ENCODE assay signal across 9 cellular contexts in genomic region chr16:68644715-68645493, GRCh38. TPM values are rescaled to one million over a fixed set of nuclear protein-coding genes. Genes with fewer than 3 reads are reported as not detected.
A peak's percentile ranks its signal among the peaks of the same experiment; 100 is the strongest.
DNase-seq lines count a peak whose midpoint lies in the region; ATAC-seq, FAIRE-seq and TF ChIP-seq lines count a peak whose summit lies in the region.
"Had no signal": no experiment of that assay in that cellular context is flagged by ENCODE, and none has a peak within 500 bp of the region (broad histone marks: within the 10 kb centered on the region; RNA-seq: fewer than 3 reads in every experiment).

Gene CDH3 (plus strand): TSS chr16:68645310. CDS start chr16:68645380, 70 bp downstream.

- peaks cover 42% of the 10 kb centered on the region for H3K4me1 Mint-ChIP-seq in neural crest cell

- H3K27ac ChIP-seq in RWPE1 (peak within 1 kb of the TSS; percentile 82), H1 (ENCODE audit: low read depth, low read length) (peak within 1 kb of the TSS; percentile 46)

- no peak for TF ChIP-seq RAD21 in H1 (IDR thresholded peaks at IDR 0.05 in 1 of 2, conservative IDR thresholded peaks at IDR 0.05 in 1 of 2; ENCODE audit: low read depth in 2 of 2, low read length in 2 of 2)

- H3K9me3 Mint-ChIP-seq in neural crest cell = no peaks in the 10 kb centered on the region

- H2BK120ac ChIP-seq in H1 (replicated peaks; ENCODE audit: low read depth, low read length) = no peak within 1 kb of the TSS

- H3K4me3 Mint-ChIP-seq in neural crest cell = peak within 1 kb of the TSS; percentile 89

- POLR2A ChIA-PET in RWPE1 (lab: Yijun Ruan, JAX; ENCODE audit: low non-redundant PET) = interaction anchor here (0.8 to 1.4 kb wide), 3 partner anchors 9 to 20 kb away, joined by 4 to 10 read pairs (median 6); no protein-coding TSS in a partner anchor
- POLR2A ChIA-PET in H1 (lab: Charles Lee; ENCODE audit: partially characterized antibody) = interaction anchor here (0.6 to 7.7 kb wide), 21 partner anchors 11 to 685 kb away, joined by 3 to 81 read pairs (median 4); no protein-coding TSS in a partner anchor

- peaks cover 9 to 19% (median 14%) of the 10 kb centered on the region in 4 experiments for H3K4me1 ChIP-seq in H1 (replicated peaks in 1 of 4; ENCODE audit: control insufficient read depth in 3 of 4, insufficient read depth in 4 of 4, low read length in 3 of 4)

- peaks cover 6% of the 10 kb centered on the region; the same call in 1 of the 2 replicates for H3K79me1 ChIP-seq in H1 (ENCODE audit: low read depth, low read length)

- H3K23me2 ChIP-seq in H1 (ENCODE audit: low read depth, low read length) = peaks cover 17% of the 10 kb centered on the region

- no peak for TF ChIP-seq CTCF in RWPE1 (conservative IDR thresholded peaks at IDR 0.05; ENCODE audit: low read depth)
- TF ChIP-seq CTCF in H1 (IDR thresholded peaks at IDR 0.05; ENCODE audit: control extremely low read depth in 1 of 3, insufficient read depth in 1 of 3, low read depth in 1 of 3, low read length in 3 of 3) = no peak
- no peak for TF ChIP-seq CTCF in neural crest cell (conservative IDR thresholded peaks at IDR 0.05)

- peaks cover 25% of the 10 kb centered on the region for H3K27me3 Mint-ChIP-seq in neural crest cell (ENCODE audit: low read depth)

- peak within 1 kb of the TSS; percentile 87; the same call in 1 of the 2 replicates for H2BK5ac ChIP-seq in H1 (ENCODE audit: low read depth, low read length)

- H3K56ac ChIP-seq in H1 (replicated peaks; ENCODE audit: insufficient read length, low read depth, low read length) = peak within 1 kb of the TSS; percentile 77

- FAIRE-seq in H1 (lab: Jason Lieb, UNC) (peak; percentile 78), GM19239 (lab: Jason Lieb, UNC) (no peak)
- FAIRE-seq: GM18507 had no signal

- peak within 1 kb of the TSS; percentile 69 for H4K91ac ChIP-seq in H1 (replicated peaks; ENCODE audit: insufficient read length, low read length)

- H2BK20ac ChIP-seq in H1 (ENCODE audit: low read length) = 0 out of 2 replicates have a peak within 1 kb of the TSS, but pooled peaks have one; percentile 1

- 0 out of 2 replicates have a peak within 1 kb of the TSS, but pooled peaks have one; percentile 54 for H2AFZ ChIP-seq in H1 (ENCODE audit: low read length)

- H3K9ac ChIP-seq in H1 (replicated peaks in 1 of 4; ENCODE audit: extremely low read depth in 1 of 4, low read depth in 3 of 4, low read length in 3 of 4) = peak within 1 kb of the TSS; percentile 67 to 90 (median 86)

- H3K23ac ChIP-seq in H1 (ENCODE audit: insufficient read length) = no peak within 1 kb of the TSS

- H3K27me3 ChIP-seq in H1 (replicated peaks in 1 of 4; ENCODE audit: control insufficient read depth in 3 of 4, extremely low read depth in 1 of 4, insufficient read depth in 3 of 4, low read length in 3 of 4) = peaks cover 0 to 11% (median 10%) of the 10 kb centered on the region in 4 experiments; a peak in 4 of 7 replicates

- no peak within 1 kb of the TSS for H3K14ac ChIP-seq in H1 (ENCODE audit: insufficient read length)

- WGBS in H1 (ENCODE audit: extremely low coverage in 1 of 2, insufficient coverage in 1 of 2, insufficient read length in 1 of 2, insufficient replicate concordance in 2 of 2, low coverage in 1 of 2, low lambda C conversion rate in 2 of 2, missing lambda C conversion rate in 1 of 2), 2 experiments = 0% methylated on average over 27 of the region's 53 CpGs; no CpG with 5 or more reads in 1 of the 2 experiments

- H3K4ac ChIP-seq in H1 (replicated peaks; ENCODE audit: insufficient read length, low read depth, low read length) = no peak within 1 kb of the TSS

- peaks cover 4% of the 10 kb centered on the region in 2 experiments for H4K20me1 ChIP-seq in H1 (replicated peaks in 1 of 2; ENCODE audit: control insufficient read depth in 1 of 2, insufficient read depth in 2 of 2, low read length in 2 of 2)

- CTCF ChIA-PET in RWPE1 (lab: Yijun Ruan, JAX) (interaction anchor here (1.2 to 1.5 kb wide), 2 partner anchors 23 to 55 kb away, joined by 5 to 9 read pairs; no protein-coding TSS in a partner anchor), H1 (lab: Charles Lee; ENCODE audit: partially characterized antibody) (interaction anchor here (0.5 to 1.7 kb wide), 7 partner anchors 9 to 492 kb away, joined by 3 to 16 read pairs (median 3); no protein-coding TSS in a partner anchor)

- peak within 1 kb of the TSS; percentile 90 to 97 (median 90) for H3K4me3 ChIP-seq in H1 (ENCODE audit: extremely low read depth in 1 of 4, insufficient read depth in 2 of 4, low read depth in 3 of 4, low read length in 4 of 4)

- H3K18ac ChIP-seq in H1 (ENCODE audit: extremely low read depth, low read length) = peak within 1 kb of the TSS; percentile 98

- no peaks in the 10 kb centered on the region for H3K36me3 Mint-ChIP-seq in neural crest cell (ENCODE audit: low read depth)

- peak in 1 of 2 experiments; percentile 79; a peak in 1 of 3 replicates for TF ChIP-seq POLR2A in H1 (IDR thresholded peaks at IDR 0.05; ENCODE audit: control extremely low read depth in 1 of 2, low read depth in 2 of 2, low read length in 2 of 2)

- no peaks in the 10 kb centered on the region for H3K9me3 ChIP-seq in H1 (ENCODE audit: insufficient read depth in 2 of 2, low read depth in 1 of 2, low read length in 1 of 2)

- H3K36me3 ChIP-seq in H1 (ENCODE audit: control insufficient read depth in 2 of 4, insufficient read depth in 4 of 4, low read length in 3 of 4) = peaks cover 0 to 11% (median 0%) of the 10 kb centered on the region in 4 experiments; a peak in 2 of 8 replicates

- peaks cover 18 to 39% of the 10 kb centered on the region in 2 experiments for H3K79me2 ChIP-seq in H1 (ENCODE audit: control insufficient read depth in 1 of 2, insufficient read depth in 2 of 2, low read length in 2 of 2)

- DNase-seq in stimulated activated CD4-positive, alpha-beta T cell treated with anti-CD3 and anti-CD28 coated beads, Interleukin-2, amount 100 ng/mL, for 4 hours (ENCODE audit: low read depth) = peak; percentile 9
- DNase-seq in stimulated activated CD4-positive, alpha-beta T cell treated with anti-CD3 and anti-CD28 coated beads, Interleukin-2, amount 100 ng/mL, for 48 hours = no peak
- DNase-seq in RWPE1 (ENCODE audit: low spot score) (peak; percentile 95), H1 (ENCODE audit: low read depth in 1 of 2, low spot score in 2 of 2) (peak; percentile 82 to 93), neural crest cell (ENCODE audit: low read depth, low spot score) (peak; percentile 35), NCI-H1048 (lab: John Stamatoyannopoulos, UW) (no peak), GM19239 (ENCODE audit: insufficient read length, low spot score) (no peak)

- peak within 1 kb of the TSS; percentile 45 for H2BK12ac ChIP-seq in H1 (ENCODE audit: low read depth, low read length)

- H2AK5ac ChIP-seq in H1 (ENCODE audit: low read depth, low read length) = no peak within 1 kb of the TSS

- no peak; a peak in 1 of 3 replicates for TF ChIP-seq EP300 in H1 (IDR thresholded peaks at IDR 0.05; ENCODE audit: borderline replicate concordance in 1 of 2, low read depth in 2 of 2, low read length in 2 of 2)

- H3K4me2 ChIP-seq in H1 (ENCODE audit: insufficient read depth in 1 of 2, low read depth in 2 of 2, low read length in 2 of 2) = peak within 1 kb of the TSS; percentile 84 to 98

- H3K27ac Mint-ChIP-seq in neural crest cell (ENCODE audit: unreplicated experiment) = no peak within 1 kb of the TSS

- ATAC-seq in GM19397 (IDR thresholded peaks at IDR 0.05; ENCODE audit: unreplicated experiment) = no peak

- H4K8ac ChIP-seq in H1 (ENCODE audit: extremely low read depth, insufficient read depth, low read length) = peak within 1 kb of the TSS; percentile 89

- H2BK15ac ChIP-seq in H1 (ENCODE audit: low read length) = no peak within 1 kb of the TSS; the same call in 1 of the 2 replicates

- H4K5ac ChIP-seq in H1 (ENCODE audit: insufficient read length, low read depth, low read length) = peak within 1 kb of the TSS; percentile 85

TF ChIP-seq in H1, 55 proteins besides CTCF, POLR2A, EP300 and RAD21 (continues in another document):
- TF ChIP-seq SIX5 (IDR thresholded peaks at IDR 0.05; ENCODE audit: low read depth, low read length) = no peak

RNA-seq across cellular contexts. Expression of gene CDH3, which starts in this region (rescaled TPM):
- 142 and 146 TPM in 2 replicates for total RNA-seq in H1 (2021; fragmentation: NEBNext Ultra II Directional; extraction: Animal tissue kit (Norgen Biotek cat#: 25700))
- 171 and 251 TPM in 2 replicates for polyA plus RNA-seq in H1 (2011; rRNA removed)
- 204 TPM for polyA plus RNA-seq in H1 (2011; cell fraction: cytosol; rRNA removed)
- 481 TPM for polyA plus RNA-seq in H1 (2011; cell fraction: nucleus; rRNA removed)
- 112 to 170 TPM (median 160 TPM) in 4 replicates for polyA plus RNA-seq in H1 (2012, experiment 1 of 2)
- polyA plus RNA-seq in H1 (2012, experiment 2 of 2) = 101 TPM
- 437 TPM for polyA plus RNA-seq in H1 (2013, experiment 1 of 2)
- 385 TPM for polyA plus RNA-seq in H1 (2013, experiment 2 of 2)
- 257 and 277 TPM in 2 replicates for polyA minus RNA-seq in H1 (2011; rRNA and poly(A)+ RNA removed)
- polyA minus RNA-seq in H1 (2011; cell fraction: cytosol; rRNA and poly(A)+ RNA removed) = 112 TPM
- 87.8 TPM for polyA minus RNA-seq in H1 (2011; cell fraction: nucleus; rRNA and poly(A)+ RNA removed)
- 4.2 and 4.3 TPM in 2 replicates for total RNA-seq in neural crest cell

Comparison
In these comparisons a context has a peak if more than half of its experiments do, and no peak if none do; other contexts are left out.
1. RNA of gene CDH3 (total RNA-seq): 142 to 146 TPM in H1; 4.2 to 4.3 TPM in neural crest cell; every median in the first group is over 10 times any median in the second.
2. DNase-seq: peak in stimulated activated CD4-positive, alpha-beta T cell treated with anti-CD3 and anti-CD28 coated beads, Interleukin-2, amount 100 ng/mL, for 4 hours (single experiment), RWPE1 (single experiment), H1 (2 of 2) and neural crest cell (single experiment); none in stimulated activated CD4-positive, alpha-beta T cell treated with anti-CD3 and anti-CD28 coated beads, Interleukin-2, amount 100 ng/mL, for 48 hours (0 of 2), NCI-H1048 (single experiment) and GM19239 (single experiment).